Comparison of ENCODE assay signal across 8 cellular contexts in genomic region chr11:118401151-118401879, GRCh38. TPM values are rescaled to one million over a fixed set of nuclear protein-coding genes. Genes with fewer than 3 reads are reported as not detected.
DNase-seq lines count a peak whose midpoint lies in the region; ATAC-seq, FAIRE-seq and TF ChIP-seq lines count a peak whose summit lies in the region.

TSS of gene ATP5MG (plus strand) at chr11:118401606. CDS start at chr11:118401666, 60 bp downstream.

- TF ChIP-seq CTCF in WI38 (IDR thresholded peaks at IDR 0.05; ENCODE audit: low read depth, low read length): no peak
- peak in 1 of 2 donors; percentile 21 for TF ChIP-seq CTCF in mammary epithelial cell (conservative IDR thresholded peaks at IDR 0.05 in 1 of 2, IDR thresholded peaks at IDR 0.05 in 1 of 2; ENCODE audit: extremely low read depth in 1 of 2, insufficient read depth in 1 of 2, low read depth in 1 of 2, low read length in 2 of 2)

- under 1% methylated on average over 32 of the region's 51 CpGs for WGBS in mammary epithelial cell (ENCODE audit: low coverage, missing lambda C conversion rate)
- 0 to 1% (median 0%) methylated on average over 51 of the region's 51 CpGs for WGBS in small intestine, 3 donors

- peak; percentile 55 for ATAC-seq in GM18498 (IDR thresholded peaks at IDR 0.05; ENCODE audit: unreplicated experiment)
- peak; percentile 42 for ATAC-seq in HG03097 (IDR thresholded peaks at IDR 0.05; ENCODE audit: low FRiP score, unreplicated experiment)
- no peak for ATAC-seq in GM18858 (IDR thresholded peaks at IDR 0.05; ENCODE audit: unreplicated experiment)

- H3K9me3 ChIP-seq in mammary epithelial cell (replicated peaks; ENCODE audit: insufficient read depth, low read length) (no peaks in the 10 kb centered on the region), small intestine (ENCODE audit: control insufficient read depth, low read depth) (no peaks in the 10 kb centered on the region)

- H3K4me2 ChIP-seq in mammary epithelial cell (ENCODE audit: insufficient read depth, low read depth, low read length): peak within 1 kb of the TSS; percentile 82

- in situ Hi-C loops in mammary epithelial cell (cut with MboI; ENCODE audit: low sequenced_read_pairs in 2 of 2): loop anchor here in 1 of 2 donors (10.0 kb wide), 1 partner anchor 93 kb away; no protein-coding TSS in a partner anchor

- H3K27ac ChIP-seq in mammary epithelial cell (ENCODE audit: insufficient read depth, low read depth, low read length) (peak within 1 kb of the TSS; percentile 83), small intestine (ENCODE audit: low read depth in 1 of 2, low read length in 1 of 2) (peak within 1 kb of the TSS; percentile 87 to 93)

- dilution Hi-C loops in mammary epithelial cell (cut with HindIII; ENCODE audit: low sequenced_read_pairs): no loop called here

- H3K4me3 ChIP-seq in WI38 (ENCODE audit: low read depth, low read length) (peak within 1 kb of the TSS; percentile 98), mammary epithelial cell (replicated peaks in 1 of 3; ENCODE audit: insufficient read depth in 1 of 3, low read depth in 2 of 3, low read length in 3 of 3) (peak within 1 kb of the TSS; percentile 62 to 98 (median 90)), small intestine (ENCODE audit: low read depth in 1 of 2, low read length in 2 of 2) (peak within 1 kb of the TSS; percentile 59 to 74)

- DNase-seq in NCI-H2227 (lab: John Stamatoyannopoulos, UW; ENCODE audit: unreplicated experiment) (peak; percentile 89), mammary epithelial cell (peak; percentile 79), iPS-NIHi7 (ENCODE audit: extremely low spot score) (peak; percentile 90), small intestine (peak; percentile 89)

- peaks cover 57% of the 10 kb centered on the region for H3K79me2 ChIP-seq in mammary epithelial cell (ENCODE audit: insufficient read depth, low read length)

- H2AFZ ChIP-seq in mammary epithelial cell (ENCODE audit: low read depth, low read length): peak within 1 kb of the TSS; percentile 90

- peaks cover 6% of the 10 kb centered on the region for H3K36me3 ChIP-seq in mammary epithelial cell (ENCODE audit: insufficient read depth, low read length)
- H3K36me3 ChIP-seq in small intestine (ENCODE audit: control insufficient read depth in 2 of 2, insufficient read depth in 2 of 2, low read length in 2 of 2): peaks cover 0 to 2% of the 10 kb centered on the region in 2 donors

- intact Hi-C loops in mammary epithelial cell (cut with micrococcal nuclease): loop anchor here (1.0 to 5.0 kb wide), 2 partner anchors 35 to 204 kb away; partner anchors contain the start of gene KMT2A

- H3K9ac ChIP-seq in mammary epithelial cell (ENCODE audit: insufficient read depth, low read length): peak within 1 kb of the TSS; percentile 83

- peaks cover 9% of the 10 kb centered on the region for H3K4me1 ChIP-seq in mammary epithelial cell (ENCODE audit: insufficient read depth, low read length)
- H3K4me1 ChIP-seq in small intestine (ENCODE audit: control insufficient read depth in 2 of 2, insufficient read depth in 1 of 2, low read depth in 1 of 2, low read length in 1 of 2): peaks cover 0 to 4% of the 10 kb centered on the region in 2 donors

- peaks cover 2% of the 10 kb centered on the region for H4K20me1 ChIP-seq in mammary epithelial cell (ENCODE audit: insufficient read depth, low read length)

- CTCF ChIA-PET in mammary epithelial cell (lab: Charles Lee; ENCODE audit: low non-redundant PET): no interaction called here

- no TSS peak for BruUV-seq in mammary epithelial cell (replicated peaks; lab: Mats Ljungman, UMichigan)

- no peak for FAIRE-seq in small intestine (lab: Jason Lieb, UNC)

- no peaks in the 10 kb centered on the region for H3K27me3 ChIP-seq in mammary epithelial cell (ENCODE audit: insufficient read depth, low read length)
- H3K27me3 ChIP-seq in small intestine (ENCODE audit: control insufficient read depth in 2 of 2, insufficient read depth in 2 of 2, low read length in 2 of 2): no peaks in the 10 kb centered on the region

RNA-seq across cellular contexts. Expression of gene ATP5MG, which starts in this region (rescaled TPM):
- 100 to 1,000 TPM in 1 of 2 donors, 10 to 100 TPM in 1; 24.8 to 187 TPM for total RNA-seq in mammary epithelial cell
- 266 TPM for polyA plus RNA-seq in mammary epithelial cell
- polyA minus RNA-seq in mammary epithelial cell: 109 TPM
- 100 to 1,000 TPM; 234 to 332 (median 329) TPM for polyA plus RNA-seq in small intestine
